In the genomic region with DNA sequence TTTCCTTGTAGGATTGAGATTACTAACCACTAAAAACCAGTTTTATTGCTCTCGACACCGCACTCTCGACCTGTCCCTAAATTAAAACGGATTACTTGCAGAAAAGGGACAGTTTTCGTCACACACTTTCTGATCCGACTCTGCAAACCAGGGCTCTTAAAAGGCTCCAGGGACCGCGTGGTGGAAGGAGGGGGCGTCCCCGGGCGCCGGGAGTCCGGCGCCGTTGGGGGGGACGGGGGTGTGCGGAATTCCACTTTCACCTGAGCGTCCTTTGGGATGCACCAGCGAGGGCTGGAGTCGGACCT, we compare ENCODE assay signal across 9 cellular contexts. TPM values are rescaled to one million over a fixed set of nuclear protein-coding genes. Genes with fewer than 3 reads are reported as not detected.
DNase-seq lines count a peak whose midpoint lies in the region; ATAC-seq and TF ChIP-seq lines count a peak whose summit lies in the region.
"Had no signal": no experiment of that assay in that cellular context is flagged by ENCODE, and none has a peak within 500 bp of the region (broad histone marks: within the 10 kb centered on the region; RNA-seq: fewer than 3 reads in every experiment).

No MANE protein-coding gene starts in this region.

- TF ChIP-seq POLR2A in heart left ventricle (IDR thresholded peaks at IDR 0.05): no peak

- H3K4me3 ChIP-seq in CD8-positive, alpha-beta memory T cell (ENCODE audit: low read length): peak overlapping the region; percentile 27
- H3K4me3 ChIP-seq in HUES6 (ENCODE audit: low read depth, low read length) (peak overlapping the region; percentile 87), heart left ventricle (peak overlapping the region; percentile 59 to 91 (median 70)), rectal smooth muscle tissue (ENCODE audit: low read length) (peak overlapping the region; percentile 71)

- TF ChIP-seq CTCF in heart left ventricle (IDR thresholded peaks at IDR 0.05): no peak

- peaks cover 40 to 74% of the 10 kb centered on the region in 2 donors for H3K27me3 Mint-ChIP-seq in CD8-positive, alpha-beta memory T cell
- H3K27me3 Mint-ChIP-seq in activated CD8-positive, alpha-beta memory T cell treated with anti-CD3 and anti-CD28 coated beads, Interleukin-2, amount 10 ng/mL, durations not matched to agents 7 days and 5 days: peaks cover 34% of the 10 kb centered on the region

- POLR2A ChIA-PET in CD8-positive, alpha-beta memory T cell (lab: Charles Lee): interaction anchor here (1.0 kb wide), 1 partner anchor 143 kb away, joined by 3 read pairs; the partner anchor contains the start of genes C6orf52 and PAK1IP1

- peak in 2 of 5 donors; percentile 23 to 40 for DNase-seq in CD8-positive, alpha-beta memory T cell
- DNase-seq in activated CD8-positive, alpha-beta memory T cell treated with anti-CD3 and anti-CD28 coated beads, Interleukin-2, amount 10 ng/mL, durations not matched to agents 7 days and 5 days: peak; percentile 46
- DNase-seq in heart left ventricle: peak in 1 of 5 donors; percentile 10
- no peak for DNase-seq in NCI-H1092 (lab: John Stamatoyannopoulos, UW)
- no peak for DNase-seq in HK-2 (ENCODE audit: unreplicated experiment)

- peak overlapping the region in 7 of 8 donors; percentile 62 to 92 (median 87) for H3K27ac Mint-ChIP-seq in CD8-positive, alpha-beta memory T cell
- peak overlapping the region; percentile 65 for H3K27ac Mint-ChIP-seq in activated CD8-positive, alpha-beta memory T cell treated with anti-CD3 and anti-CD28 coated beads, Interleukin-2, amount 10 ng/mL, durations not matched to agents 7 days and 5 days

- WGBS in heart left ventricle, 4 donors: 0 to 1% (median 1%) methylated on average over 14 to 20 of the region's 20 CpGs

- no peaks in the 10 kb centered on the region for H3K9me3 ChIP-seq in CD8-positive, alpha-beta memory T cell (ENCODE audit: low read length)
- no peaks in the 10 kb centered on the region for H3K9me3 ChIP-seq in HUES6 (ENCODE audit: control insufficient read depth, insufficient read depth, low read depth, low read length)
- H3K9me3 ChIP-seq in heart left ventricle: no peaks in the 10 kb centered on the region

- H3K27me3 ChIP-seq in CD8-positive, alpha-beta memory T cell (ENCODE audit: insufficient read depth, low read length, poor library complexity, severe bottlenecking): peaks cover 18% of the 10 kb centered on the region
- H3K27me3 ChIP-seq in HUES6 (ENCODE audit: control insufficient read depth, insufficient read depth, low read length) (peaks cover 36% of the 10 kb centered on the region), heart left ventricle (peaks cover 0 to 17% (median 0%) of the 10 kb centered on the region in 9 donors), rectal smooth muscle tissue (ENCODE audit: control insufficient read depth, insufficient read depth, low read length) (peaks cover 4% of the 10 kb centered on the region)

- ATAC-seq in activated CD8-positive, alpha-beta memory T cell treated with anti-CD3 and anti-CD28 coated beads, Interleukin-2, amount 10 ng/mL, durations not matched to agents 7 days and 5 days: no peak
- ATAC-seq in heart left ventricle (peak in 2 of 4 donors; percentile 23 to 38), HG02970 (IDR thresholded peaks at IDR 0.05; ENCODE audit: low FRiP score, unreplicated experiment) (no peak)

- peaks cover 18% of the 10 kb centered on the region for H3K4me1 ChIP-seq in CD8-positive, alpha-beta memory T cell (ENCODE audit: insufficient read depth, low read length)
- H3K4me1 ChIP-seq in HUES6 (ENCODE audit: control insufficient read depth, insufficient read depth, low read length): peaks cover 18% of the 10 kb centered on the region; the same call in 1 of the 2 replicates
- peaks cover 0 to 22% (median 6%) of the 10 kb centered on the region in 12 donors for H3K4me1 ChIP-seq in heart left ventricle
- no peaks in the 10 kb centered on the region for H3K4me1 ChIP-seq in rectal smooth muscle tissue (ENCODE audit: control insufficient read depth, insufficient read depth, low read length)

- peak overlapping the region; percentile 42 for H3K27ac ChIP-seq in CD8-positive, alpha-beta memory T cell (ENCODE audit: low read depth, low read length)
- H3K27ac ChIP-seq in HUES6 (ENCODE audit: low read depth, low read length): no peak overlapping the region
- H3K27ac ChIP-seq in heart left ventricle: peak overlapping the region in 5 of 12 donors; percentile 14 to 74 (median 33)
- H3K27ac ChIP-seq in rectal smooth muscle tissue (ENCODE audit: low read depth, low read length): no peak overlapping the region

- intact Hi-C loops in heart left ventricle (cut with DNase I): no loop called here

- peaks cover 0 to 5% (median 0%) of the 10 kb centered on the region in 3 donors for H3K36me3 Mint-ChIP-seq in CD8-positive, alpha-beta memory T cell
- peaks cover 13% of the 10 kb centered on the region for H3K36me3 Mint-ChIP-seq in activated CD8-positive, alpha-beta memory T cell treated with anti-CD3 and anti-CD28 coated beads, Interleukin-2, amount 10 ng/mL, durations not matched to agents 7 days and 5 days

- peaks cover 17 to 24% (median 21%) of the 10 kb centered on the region in 3 donors for H3K4me1 Mint-ChIP-seq in CD8-positive, alpha-beta memory T cell
- peaks cover 31% of the 10 kb centered on the region for H3K4me1 Mint-ChIP-seq in activated CD8-positive, alpha-beta memory T cell treated with anti-CD3 and anti-CD28 coated beads, Interleukin-2, amount 10 ng/mL, durations not matched to agents 7 days and 5 days

- peaks cover 0 to 7% (median 3%) of the 10 kb centered on the region in 5 donors for H3K9me3 Mint-ChIP-seq in CD8-positive, alpha-beta memory T cell
- peaks cover 11% of the 10 kb centered on the region for H3K9me3 Mint-ChIP-seq in activated CD8-positive, alpha-beta memory T cell treated with anti-CD3 and anti-CD28 coated beads, Interleukin-2, amount 10 ng/mL, durations not matched to agents 7 days and 5 days (ENCODE audit: low read depth)

- CTCF ChIA-PET in CD8-positive, alpha-beta memory T cell (lab: Charles Lee): no interaction called here
- CTCF ChIA-PET in activated CD8-positive, alpha-beta memory T cell treated with anti-CD3 and anti-CD28 coated beads, Interleukin-2, amount 10 ng/mL, durations not matched to agents 7 days and 5 days (lab: Charles Lee): interaction anchor here (0.8 to 2.1 kb wide), 3 partner anchors 18 to 35 kb away, joined by 3 to 10 read pairs (median 3); no protein-coding TSS in a partner anchor

- H3K9ac ChIP-seq in HUES6 (ENCODE audit: low read length) (peak overlapping the region; percentile 76), rectal smooth muscle tissue (ENCODE audit: low read length) (no peak overlapping the region)

- peak overlapping the region; percentile 70 to 85 (median 76) for H3K4me3 Mint-ChIP-seq in CD8-positive, alpha-beta memory T cell
- peak overlapping the region; percentile 77 for H3K4me3 Mint-ChIP-seq in activated CD8-positive, alpha-beta memory T cell treated with anti-CD3 and anti-CD28 coated beads, Interleukin-2, amount 10 ng/mL, durations not matched to agents 7 days and 5 days

- no peaks in the 10 kb centered on the region for H3K36me3 ChIP-seq in CD8-positive, alpha-beta memory T cell (ENCODE audit: insufficient read depth, low read length)
- no peaks in the 10 kb centered on the region for H3K36me3 ChIP-seq in HUES6 (ENCODE audit: control insufficient read depth, insufficient read depth, low read length)
- H3K36me3 ChIP-seq in heart left ventricle: no peaks in the 10 kb centered on the region
- no peaks in the 10 kb centered on the region for H3K36me3 ChIP-seq in rectal smooth muscle tissue (ENCODE audit: control insufficient read depth, insufficient read depth, low read length)

RNA-seq across cellular contexts. Expression of gene MAK, which starts 0.7 kb away (rescaled TPM):
- 1 to 10 TPM; 1.8 to 2.3 TPM for total RNA-seq in CD8-positive, alpha-beta memory T cell
- polyA plus RNA-seq in CD8-positive, alpha-beta memory T cell: not detected
- total RNA-seq in activated CD8-positive, alpha-beta memory T cell treated with anti-CD3 and anti-CD28 coated beads, Interleukin-2, amount 10 ng/mL, durations not matched to agents 7 days and 5 days: under 1 TPM; 0.26 to 0.82 TPM
- total RNA-seq in heart left ventricle: under 1 TPM in 5 of 9 donors, not detected in 4; 0.12 to 0.36 (median 0.16) TPM
- polyA plus RNA-seq in heart left ventricle: under 1 TPM in 1 of 2 donors, not detected in 1; 0.04 TPM
- total RNA-seq: LHCN-M2 had no signal

RNA-seq across cellular contexts. Expression of gene GCM2, which starts 44.2 kb away (rescaled TPM):
- total RNA-seq in CD8-positive, alpha-beta memory T cell: not detected
- not detected for polyA plus RNA-seq in CD8-positive, alpha-beta memory T cell
- total RNA-seq in activated CD8-positive, alpha-beta memory T cell treated with anti-CD3 and anti-CD28 coated beads, Interleukin-2, amount 10 ng/mL, durations not matched to agents 7 days and 5 days: not detected
- not detected for total RNA-seq in heart left ventricle
- polyA plus RNA-seq in heart left ventricle: not detected
- total RNA-seq: LHCN-M2 had no signal

RNA-seq across cellular contexts. Expression of gene SYCP2L, which starts 49.2 kb away (rescaled TPM):
- not detected for total RNA-seq in CD8-positive, alpha-beta memory T cell
- polyA plus RNA-seq in CD8-positive, alpha-beta memory T cell: not detected
- total RNA-seq in activated CD8-positive, alpha-beta memory T cell treated with anti-CD3 and anti-CD28 coated beads, Interleukin-2, amount 10 ng/mL, durations not matched to agents 7 days and 5 days: under 1 TPM; 0.37 to 0.64 TPM
- total RNA-seq in heart left ventricle: 1 to 10 TPM in 1 of 9 donors, under 1 TPM in 7, not detected in 1; 0.24 to 1.3 (median 0.51) TPM
- under 1 TPM; 0.10 to 0.50 TPM for polyA plus RNA-seq in heart left ventricle

Comparison
In these comparisons a context has a peak if more than half of its experiments do, and no peak if none do; other contexts are left out.
1. H3K4me3 ChIP-seq: peak in every context shown above with its lines; median percentile 87 in HUES6; 71 in rectal smooth muscle tissue; 70 in heart left ventricle; 27 in CD8-positive, alpha-beta memory T cell.